ENCODE assay signal across 18 cellular contexts in the genomic region with DNA sequence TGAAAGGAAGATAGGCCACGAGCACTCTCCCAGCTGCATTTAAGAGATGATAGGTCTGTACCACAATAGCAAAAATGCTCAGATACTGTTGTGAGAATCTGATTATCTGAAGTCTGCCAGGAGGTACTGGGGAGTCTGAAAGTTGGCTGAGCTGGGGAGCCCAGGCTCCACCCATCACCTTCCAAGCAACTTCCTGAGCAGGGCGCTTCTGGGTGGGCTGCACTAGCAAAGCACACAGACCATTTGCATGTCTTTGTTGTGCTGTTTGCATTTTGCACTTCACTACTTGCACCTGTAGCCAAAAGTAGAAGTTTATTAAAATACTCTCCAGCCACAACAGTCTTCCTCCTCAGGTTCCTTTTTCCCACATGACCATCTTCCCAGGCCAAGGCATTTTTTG.
DNase-seq lines count a peak whose midpoint lies in the region; ATAC-seq and TF ChIP-seq lines count a peak whose summit lies in the region.
"Had no signal": no experiment of that assay in that cellular context is flagged by ENCODE, and none has a peak within 500 bp of the region (broad histone marks: within the 10 kb centered on the region; RNA-seq: fewer than 3 reads in every experiment).

No MANE protein-coding gene starts in this region.

- ATAC-seq in GM23338, result peak; percentile 54
- ATAC-seq in WTC11, result peak; percentile 93
- no peak for ATAC-seq in natural killer cell
- ATAC-seq: CD8-positive, alpha-beta T cell; HCT116 had no signal

- CTCF ChIA-PET in WTC11 (lab: Charles Lee), result interaction anchor here (0.8 to 0.9 kb wide), 2 partner anchors 138 to 181 kb away, joined by 3 read pairs; no protein-coding TSS in a partner anchor

- H3K4me2 ChIP-seq in GM23338 (peak overlapping the region; percentile 27), neural progenitor cell (no peak overlapping the region), osteoblast (ENCODE audit: insufficient read depth, low read length) (no peak overlapping the region)
- H3K4me2 ChIP-seq: BLaER1 had no signal

- intact Hi-C loops in natural killer cell (cut with micrococcal nuclease), result no loop called here

- no peaks in the 10 kb centered on the region for H3K27me3 Mint-ChIP-seq in GM23338 (ENCODE audit: insufficient read depth, low read depth, poor library complexity)
- H3K27me3 Mint-ChIP-seq in WTC11 (ENCODE audit: low read depth), result peaks cover 3% of the 10 kb centered on the region; the same call in 1 of the 2 replicates
- no peaks in the 10 kb centered on the region for H3K27me3 Mint-ChIP-seq in neural progenitor cell (ENCODE audit: insufficient read depth, low read depth)
- H3K27me3 Mint-ChIP-seq in natural killer cell (ENCODE audit: low read depth in 2 of 2), result peaks cover 22 to 69% of the 10 kb centered on the region in 2 donors

- H3K9ac ChIP-seq in neural progenitor cell, result no peak overlapping the region
- H3K9ac ChIP-seq: BLaER1 had no signal

- DNase-seq in GM23338 (ENCODE audit: low spot score) (peak; percentile 40), NCI-H526 treated with DMSO at 0.1 percent for 48 hours (lab: John Stamatoyannopoulos, UW) (peak; percentile 63), WTC11 (ENCODE audit: low spot score) (peak; percentile 35), neural progenitor cell (ENCODE audit: low spot score) (no peak), MV-4-11 (lab: John Stamatoyannopoulos, UW) (no peak), osteoblast (ENCODE audit: insufficient read length, low spot score, missing footprints) (no peak), natural killer cell (no peak)
- DNase-seq: Caco-2; CD4-positive, CD25-positive, alpha-beta regulatory T cell; CD8-positive, alpha-beta T cell; DMS153; DND-41; H7 had no signal

- no peaks in the 10 kb centered on the region for H4K20me1 ChIP-seq in GM23338 (replicated peaks; ENCODE audit: insufficient read depth)
- H4K20me1 ChIP-seq in neural progenitor cell (ENCODE audit: low read depth), result no peaks in the 10 kb centered on the region
- no peaks in the 10 kb centered on the region for H4K20me1 ChIP-seq in osteoblast (ENCODE audit: insufficient read depth, low read length)
- H4K20me1 ChIP-seq: BLaER1 had no signal

- no peaks in the 10 kb centered on the region for H3K79me2 ChIP-seq in GM23338 (replicated peaks; ENCODE audit: insufficient read depth)
- no peaks in the 10 kb centered on the region for H3K79me2 ChIP-seq in neural progenitor cell (ENCODE audit: low read depth)
- no peaks in the 10 kb centered on the region for H3K79me2 ChIP-seq in osteoblast (ENCODE audit: insufficient read depth, low read length)

- H3K36me3 Mint-ChIP-seq in GM23338 (ENCODE audit: low read depth) (no peaks in the 10 kb centered on the region), WTC11 (no peaks in the 10 kb centered on the region), neural progenitor cell (no peaks in the 10 kb centered on the region), natural killer cell (no peaks in the 10 kb centered on the region)
- H3K36me3 Mint-ChIP-seq: CD4-positive, CD25-positive, alpha-beta regulatory T cell; CD8-positive, alpha-beta T cell had no signal

- TF ChIP-seq CTCF in GM23338 (conservative IDR thresholded peaks at IDR 0.05; ENCODE audit: low read depth in 2 of 2) (no peak), WTC11 (IDR thresholded peaks at IDR 0.05) (no peak), neural progenitor cell (IDR thresholded peaks at IDR 0.05) (no peak), osteoblast (IDR thresholded peaks at IDR 0.05; ENCODE audit: extremely low read depth, low read depth, low read length) (no peak), natural killer cell (IDR thresholded peaks at IDR 0.05) (no peak)

- H3K4me3 Mint-ChIP-seq in GM23338 (no peak overlapping the region), WTC11 (no peak overlapping the region; the same call in 1 of the 2 replicates), neural progenitor cell (no peak overlapping the region), natural killer cell (no peak overlapping the region)
- H3K4me3 Mint-ChIP-seq: B cell; CD4-positive, CD25-positive, alpha-beta regulatory T cell; CD8-positive, alpha-beta T cell had no signal

- H3F3A ChIP-seq in GM23338 (replicated peaks; ENCODE audit: low read depth), result no peaks in the 10 kb centered on the region
- no peaks in the 10 kb centered on the region for H3F3A ChIP-seq in neural progenitor cell (ENCODE audit: low read depth)

- no peaks in the 10 kb centered on the region; the same call in 1 of the 2 replicates for H3K9me2 ChIP-seq in GM23338 (ENCODE audit: insufficient read depth)

- POLR2A ChIA-PET in WTC11 (lab: Charles Lee), result no interaction called here

- no peak overlapping the region for H3K27ac ChIP-seq in GM23338 (ENCODE audit: low read depth)
- H3K27ac ChIP-seq in neural progenitor cell, result no peak overlapping the region
- H3K27ac ChIP-seq in osteoblast (ENCODE audit: low read depth, low read length), result no peak overlapping the region
- H3K27ac ChIP-seq: 22Rv1, BLaER1, C4-2B had no signal

- H3K4me3 ChIP-seq in GM23338 (no peak overlapping the region), neural progenitor cell (no peak overlapping the region), osteoblast (ENCODE audit: insufficient read depth, low read length) (no peak overlapping the region)
- H3K4me3 ChIP-seq: BLaER1 had no signal

- H3K9me3 ChIP-seq in neural progenitor cell (ENCODE audit: low read depth) (no peaks in the 10 kb centered on the region), osteoblast (ENCODE audit: low read depth, low read length) (no peaks in the 10 kb centered on the region)
- H3K9me3 ChIP-seq: Caco-2 had no signal

- H2AFZ ChIP-seq in GM23338 (no peak overlapping the region), neural progenitor cell (replicated peaks) (peak overlapping the region; percentile 31), osteoblast (ENCODE audit: low read length) (no peak overlapping the region)

- no peaks in the 10 kb centered on the region for H3K36me3 ChIP-seq in GM23338 (ENCODE audit: insufficient read depth)
- no peaks in the 10 kb centered on the region for H3K36me3 ChIP-seq in neural progenitor cell
- no peaks in the 10 kb centered on the region for H3K36me3 ChIP-seq in osteoblast (ENCODE audit: insufficient read depth, low read length)
- H3K36me3 ChIP-seq: BLaER1 had no signal

- H3K27ac Mint-ChIP-seq in GM23338 (no peak overlapping the region), WTC11 (no peak overlapping the region), neural progenitor cell (no peak overlapping the region), natural killer cell (no peak overlapping the region)
- H3K27ac Mint-ChIP-seq: B cell; CD4-positive, CD25-positive, alpha-beta regulatory T cell; CD8-positive, alpha-beta T cell had no signal

- H3K4me1 ChIP-seq in GM23338 (ENCODE audit: insufficient read depth) (peaks cover 18% of the 10 kb centered on the region; the same call in 1 of the 2 replicates), neural progenitor cell (no peaks in the 10 kb centered on the region), osteoblast (ENCODE audit: insufficient read depth, low read length) (no peaks in the 10 kb centered on the region)
- H3K4me1 ChIP-seq: BLaER1, Caco-2 had no signal

- H3K27me3 ChIP-seq in GM23338 (ENCODE audit: insufficient read depth), result no peaks in the 10 kb centered on the region
- H3K27me3 ChIP-seq in neural progenitor cell, result no peaks in the 10 kb centered on the region
- no peaks in the 10 kb centered on the region for H3K27me3 ChIP-seq in osteoblast (ENCODE audit: insufficient read depth, low read length)
- H3K27me3 ChIP-seq: BLaER1 had no signal

- H3K4me1 Mint-ChIP-seq in GM23338 (peaks cover 12% of the 10 kb centered on the region), WTC11 (peaks cover 19% of the 10 kb centered on the region), neural progenitor cell (no peaks in the 10 kb centered on the region), natural killer cell (no peaks in the 10 kb centered on the region)
- H3K4me1 Mint-ChIP-seq: B cell; CD4-positive, CD25-positive, alpha-beta regulatory T cell had no signal

- H3K9me3 Mint-ChIP-seq in GM23338, result no peaks in the 10 kb centered on the region; the same call in 2 of the 3 replicates
- peaks cover 34% of the 10 kb centered on the region for H3K9me3 Mint-ChIP-seq in WTC11
- H3K9me3 Mint-ChIP-seq in neural progenitor cell, result no peaks in the 10 kb centered on the region
- peaks cover 0 to 2% of the 10 kb centered on the region in 2 donors for H3K9me3 Mint-ChIP-seq in natural killer cell
- H3K9me3 Mint-ChIP-seq: CD8-positive, alpha-beta T cell had no signal

TF ChIP-seq in WTC11, 78 proteins besides CTCF, POLR2A, EP300 and RAD21:
- no peak for TF ChIP-seq GABPB1 (CRISPR knock-in tag; IDR thresholded peaks at IDR 0.05)
- TF ChIP-seq, protein P1, sequence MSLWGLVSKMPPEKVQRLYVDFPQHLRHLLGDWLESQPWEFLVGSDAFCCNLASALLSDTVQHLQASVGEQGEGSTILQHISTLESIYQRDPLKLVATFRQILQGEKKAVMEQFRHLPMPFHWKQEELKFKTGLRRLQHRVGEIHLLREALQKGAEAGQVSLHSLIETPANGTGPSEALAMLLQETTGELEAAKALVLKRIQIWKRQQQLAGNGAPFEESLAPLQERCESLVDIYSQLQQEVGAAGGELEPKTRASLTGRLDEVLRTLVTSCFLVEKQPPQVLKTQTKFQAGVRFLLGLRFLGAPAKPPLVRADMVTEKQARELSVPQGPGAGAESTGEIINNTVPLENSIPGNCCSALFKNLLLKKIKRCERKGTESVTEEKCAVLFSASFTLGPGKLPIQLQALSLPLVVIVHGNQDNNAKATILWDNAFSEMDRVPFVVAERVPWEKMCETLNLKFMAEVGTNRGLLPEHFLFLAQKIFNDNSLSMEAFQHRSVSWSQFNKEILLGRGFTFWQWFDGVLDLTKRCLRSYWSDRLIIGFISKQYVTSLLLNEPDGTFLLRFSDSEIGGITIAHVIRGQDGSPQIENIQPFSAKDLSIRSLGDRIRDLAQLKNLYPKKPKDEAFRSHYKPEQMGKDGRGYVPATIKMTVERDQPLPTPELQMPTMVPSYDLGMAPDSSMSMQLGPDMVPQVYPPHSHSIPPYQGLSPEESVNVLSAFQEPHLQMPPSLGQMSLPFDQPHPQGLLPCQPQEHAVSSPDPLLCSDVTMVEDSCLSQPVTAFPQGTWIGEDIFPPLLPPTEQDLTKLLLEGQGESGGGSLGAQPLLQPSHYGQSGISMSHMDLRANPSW (CRISPR knock-in tag; conservative IDR thresholded peaks at IDR 0.05; ENCODE audit: low read depth), result no peak

Comparison
In these comparisons a context has a peak if more than half of its experiments do, and no peak if none do; other contexts are left out.
1. ATAC-seq: peak in GM23338 (single experiment) and WTC11 (single experiment); none in natural killer cell (0 of 3).
2. DNase-seq: peak in GM23338 (single experiment), NCI-H526 treated with DMSO at 0.1 percent for 48 hours (single experiment) and WTC11 (single experiment); none in neural progenitor cell (single experiment), MV-4-11 (single experiment), osteoblast (single experiment) and natural killer cell (single experiment).